Comparison of ENCODE assay signal across 7 cellular contexts in genomic region chr13:32585625-32586021, GRCh38. TPM values are rescaled to one million over a fixed set of nuclear protein-coding genes. Genes with fewer than 3 reads are reported as not detected.
DNase-seq lines count a peak whose midpoint lies in the region; ATAC-seq and TF ChIP-seq lines count a peak whose summit lies in the region.

No MANE protein-coding gene starts in this region.

- DNase-seq in H9, result peak; percentile 36
- peak in 7 of 34 experiments; percentile 2 to 13 (median 6) for DNase-seq in T-cell
- no peak for DNase-seq in esophagus squamous epithelium (lab: John Stamatoyannopoulos, UW)

- no peak overlapping the region for H3K27ac ChIP-seq in H9 (ENCODE audit: insufficient read length, low read depth, low read length)
- peak overlapping the region; percentile 94 to 99 (median 96) for H3K27ac ChIP-seq in esophagus squamous epithelium
- peak overlapping the region; percentile 88 for H3K27ac ChIP-seq in neutrophil

- no peak overlapping the region for H3T11ph ChIP-seq in H9 (ENCODE audit: low read length)

- no peak for ATAC-seq in T-cell (replicated peaks in 1 of 4)
- ATAC-seq in HG03378 (IDR thresholded peaks at IDR 0.05; ENCODE audit: unreplicated experiment), result no peak
- no peak for ATAC-seq in activated CD4-positive, CD25-positive, alpha-beta regulatory T cell treated with anti-CD3 and anti-CD28 coated beads, Interleukin-2, amount 50 U/mL, for 24 hours
- ATAC-seq in HG03025 (IDR thresholded peaks at IDR 0.05; ENCODE audit: low FRiP score, unreplicated experiment), result no peak

- WGBS in H9 (ENCODE audit: extremely low coverage, insufficient read length, low lambda C conversion rate), result no CpG with 5 or more reads among the region's 8 CpGs
- 12 to 17% methylated on average over 8 of the region's 8 CpGs for WGBS in esophagus squamous epithelium, 2 donors

- no peaks in the 10 kb centered on the region for H3K9me3 Mint-ChIP-seq in H9
- H3K9me3 Mint-ChIP-seq in T-cell, result no peaks in the 10 kb centered on the region

- TF ChIP-seq POLR2A in esophagus squamous epithelium (IDR thresholded peaks at IDR 0.05), result no peak

- no peak overlapping the region for H2AK5ac ChIP-seq in H9 (ENCODE audit: insufficient read length, low read length)

- peak overlapping the region; percentile 74 for H3K4me2 ChIP-seq in H9 (ENCODE audit: insufficient read depth, insufficient read length, low read length)

- no peak overlapping the region for H3K18ac ChIP-seq in H9 (ENCODE audit: insufficient read length, low read depth, low read length)

- H3K27me3 ChIP-seq in H9 (ENCODE audit: insufficient read depth, low read length) (no peaks in the 10 kb centered on the region), esophagus squamous epithelium (no peaks in the 10 kb centered on the region), neutrophil (peaks cover 6% of the 10 kb centered on the region)

- POLR2A ChIA-PET in T-cell (lab: Charles Lee), result interaction anchor here (0.6 to 1.0 kb wide), 5 partner anchors 46 to 959 kb away, joined by 3 to 6 read pairs (median 4); no protein-coding TSS in a partner anchor

- intact Hi-C loops in esophagus squamous epithelium (cut with DNase I), result loop anchor here (5.0 to 10.0 kb wide), 3 partner anchors 51 to 67 kb away; partner anchors contain the start of gene N4BP2L2

- no peak overlapping the region for H2BK5ac ChIP-seq in H9 (ENCODE audit: insufficient read length, low read length)

- peaks cover 35 to 37% of the 10 kb centered on the region in 2 experiments for H3K4me1 Mint-ChIP-seq in H9
- peaks cover 41 to 43% (median 43%) of the 10 kb centered on the region in 3 donors for H3K4me1 Mint-ChIP-seq in T-cell

- peaks cover 15% of the 10 kb centered on the region; the same call in 1 of the 2 replicates for H3K79me2 ChIP-seq in H9 (ENCODE audit: insufficient read depth, low read length)

- H3K4me3 ChIP-seq in esophagus squamous epithelium, result peak overlapping the region; percentile 82 to 94 (median 88)
- H3K4me3 ChIP-seq in neutrophil (ENCODE audit: low read depth in 1 of 2, low read length in 1 of 2), result peak overlapping the region; percentile 68 to 73

- no peak overlapping the region for H2BK12ac ChIP-seq in H9 (ENCODE audit: insufficient read length, low read depth, low read length)

- H3K79me1 ChIP-seq in H9 (ENCODE audit: insufficient read depth, low read depth, low read length, poor library complexity, severe bottlenecking), result no peaks in the 10 kb centered on the region

- H3K23me2 ChIP-seq in H9 (ENCODE audit: insufficient read length, low read depth, low read length, poor library complexity, severe bottlenecking), result peaks cover 5% of the 10 kb centered on the region

- no peaks in the 10 kb centered on the region for H4K20me1 ChIP-seq in H9 (ENCODE audit: control insufficient read depth, insufficient read depth, insufficient read length)

- H2BK120ac ChIP-seq in H9 (ENCODE audit: low read depth, low read length, poor library complexity, severe bottlenecking), result no peak overlapping the region

- H4K5ac ChIP-seq in H9 (ENCODE audit: insufficient read length, low read depth, low read length), result no peak overlapping the region

- no peak overlapping the region for H3K4ac ChIP-seq in H9 (ENCODE audit: low read depth, low read length)

- no peak overlapping the region for H3K14ac ChIP-seq in H9 (ENCODE audit: insufficient read depth, low read length)

- no peak overlapping the region for H3K56ac ChIP-seq in H9 (ENCODE audit: insufficient read length, low read depth, low read length)

- no peaks in the 10 kb centered on the region for H3K9me3 ChIP-seq in H9 (ENCODE audit: control insufficient read depth, low read depth, low read length)
- H3K9me3 ChIP-seq in esophagus squamous epithelium, result no peaks in the 10 kb centered on the region
- H3K9me3 ChIP-seq in neutrophil, result no peaks in the 10 kb centered on the region

- no peak overlapping the region for H2BK15ac ChIP-seq in H9 (ENCODE audit: low read depth, low read length)

- H3K36me3 ChIP-seq in esophagus squamous epithelium, result no peaks in the 10 kb centered on the region
- no peaks in the 10 kb centered on the region for H3K36me3 ChIP-seq in neutrophil

- no peaks in the 10 kb centered on the region; a peak in 1 of 7 replicates for H3K36me3 Mint-ChIP-seq in H9 (ENCODE audit: insufficient read depth in 1 of 3, low read depth in 3 of 3)
- no peaks in the 10 kb centered on the region for H3K36me3 Mint-ChIP-seq in T-cell

- H3K4me3 Mint-ChIP-seq in H9 (peak overlapping the region; percentile 78 to 79), T-cell (peak overlapping the region; percentile 83 to 87 (median 85))

- no peak overlapping the region for H3K9ac ChIP-seq in H9 (ENCODE audit: extremely low read depth, insufficient read length, low read length)

- no peak overlapping the region for H2BK20ac ChIP-seq in H9 (ENCODE audit: low read depth, low read length, poor library complexity, severe bottlenecking)

- H3K27ac Mint-ChIP-seq in H9 (no peak overlapping the region; a peak in 1 of 7 replicates), T-cell (peak overlapping the region; percentile 88 to 90)

- H4K8ac ChIP-seq in H9 (replicated peaks; ENCODE audit: insufficient read length, low read depth, low read length), result no peak overlapping the region

- H2AFZ ChIP-seq in H9 (ENCODE audit: low read length), result no peak overlapping the region

- no peak for TF ChIP-seq CTCF in H9 (conservative IDR thresholded peaks at IDR 0.05)
- TF ChIP-seq CTCF in esophagus squamous epithelium (IDR thresholded peaks at IDR 0.05), result no peak
- no peak for TF ChIP-seq CTCF in neutrophil (IDR thresholded peaks at IDR 0.05)

- CTCF ChIA-PET in T-cell (lab: Charles Lee), result interaction anchor here (0.6 to 3.5 kb wide), 26 partner anchors 10 to 957 kb away, joined by 3 to 32 read pairs (median 6); partner anchors contain the start of genes BRCA2 (in 1 of the 2), N4BP2L2 (in 1 of the 2) and ZAR1L (in 1 of the 2)

- no peak overlapping the region for H4K91ac ChIP-seq in H9 (ENCODE audit: insufficient read length, low read depth, low read length)

- H3K4me1 ChIP-seq in H9 (ENCODE audit: insufficient read depth, low read length), result no peaks in the 10 kb centered on the region
- H3K4me1 ChIP-seq in esophagus squamous epithelium, result peaks cover 0 to 40% (median 14%) of the 10 kb centered on the region in 3 donors
- H3K4me1 ChIP-seq in neutrophil (ENCODE audit: control insufficient read depth in 1 of 2, insufficient read depth in 1 of 2, low read depth in 1 of 2, low read length in 1 of 2), result peaks cover 22% of the 10 kb centered on the region in 2 experiments

- H3K27me3 Mint-ChIP-seq in H9 (ENCODE audit: low read depth), result peaks cover 11% of the 10 kb centered on the region
- H3K27me3 Mint-ChIP-seq in T-cell, result no peaks in the 10 kb centered on the region

- H3K23ac ChIP-seq in H9 (ENCODE audit: insufficient read length, low read depth, low read length), result no peak overlapping the region

RNA-seq across cellular contexts. Expression of gene PDS5B, which starts 0.6 kb away (rescaled TPM):
- total RNA-seq in H9 (2021) (50.0 and 50.9 TPM in 2 replicates), T-cell (10 to 100 TPM; 45.4 to 48.5 (median 46.9) TPM), esophagus squamous epithelium (10 to 100 TPM in 3 of 4 donors, 1 to 10 TPM in 1; 8.9 to 23.5 (median 15.1) TPM)

RNA-seq across cellular contexts. Expression of gene N4BP2L2, which starts 47.0 kb away (rescaled TPM):
- total RNA-seq in H9 (2021) (58.0 and 61.4 TPM in 2 replicates), T-cell (100 to 1,000 TPM; 200 to 241 (median 216) TPM), esophagus squamous epithelium (100 to 1,000 TPM in 1 of 4 donors, 10 to 100 TPM in 3; 32.8 to 136 (median 50.3) TPM)

Comparison
In these comparisons a context has a peak if more than half of its experiments do, and no peak if none do; other contexts are left out.
1. H3K27ac Mint-ChIP-seq: peak in T-cell (2 of 2); none in H9 (0 of 3).